Comparison of ENCODE assay signal across 26 cellular contexts in genomic region chr15:50872832-50873231, GRCh38.
"Had no signal": no experiment of that assay in that cellular context is flagged by ENCODE, and none has a peak within 500 bp of the region (broad histone marks: within the 10 kb centered on the region; RNA-seq: fewer than 3 reads in every experiment).

No MANE protein-coding gene starts in this region.

- H3K27ac ChIP-seq: ascending aorta, body of pancreas had no signal

- ATAC-seq: activated naive CD4-positive, alpha-beta T cell treated with anti-CD3 and anti-CD28 coated beads, Interleukin-2, amount 50 U/mL, for 72 hours; activated naive CD8-positive, alpha-beta T cell treated with anti-CD3 and anti-CD28 coated beads, Interleukin-2, amount 50 U/mL, for 24 hours; activated T-cell treated with anti-CD3 and anti-CD28 coated beads, Interleukin-2, amount 50 U/mL, for 4 hours; body of pancreas; T-helper 17 cell had no signal

- H3K4me3 Mint-ChIP-seq: activated B cell treated with CpG ODN at 0.5 μM for 24 hours; activated CD4-positive, alpha-beta T cell treated with anti-CD3 and anti-CD28 coated beads, Interleukin-2, amount 10 ng/mL, durations not matched to agents 24 days and 14 days; activated naive CD8-positive, alpha-beta T cell treated with anti-CD3 and anti-CD28 coated beads, Interleukin-2, amount 50 U/mL, for 24 hours; activated T-cell treated with anti-CD3 and anti-CD28 coated beads, Interleukin-2, amount 50 U/mL, for 4 hours; T-helper 17 cell had no signal

- H3K4me3 ChIP-seq: ascending aorta, body of pancreas, MG63 had no signal

- H3K9me3 ChIP-seq: ascending aorta, body of pancreas, MG63 had no signal

- H3K4me1 ChIP-seq: ascending aorta had no signal

- H3K27ac Mint-ChIP-seq: activated B cell treated with CpG ODN at 0.5 μM for 24 hours; activated CD4-positive, alpha-beta T cell treated with anti-CD3 and anti-CD28 coated beads, Interleukin-2, amount 10 ng/mL, durations not matched to agents 24 days and 14 days; activated naive CD4-positive, alpha-beta T cell treated with anti-CD3 and anti-CD28 coated beads, Interleukin-2, amount 50 U/mL, for 72 hours; activated naive CD8-positive, alpha-beta T cell treated with anti-CD3 and anti-CD28 coated beads, Interleukin-2, amount 50 U/mL, for 24 hours; T-helper 17 cell had no signal

- H3K36me3 ChIP-seq: ascending aorta, MG63 had no signal

- H3K27me3 ChIP-seq: ascending aorta, body of pancreas had no signal

- H3K9me3 Mint-ChIP-seq: activated B cell treated with CpG ODN at 0.5 μM for 24 hours; activated CD4-positive, alpha-beta T cell treated with anti-CD3 and anti-CD28 coated beads, Interleukin-2, amount 10 ng/mL, durations not matched to agents 24 days and 14 days; activated naive CD4-positive, alpha-beta T cell treated with anti-CD3 and anti-CD28 coated beads, Interleukin-2, amount 50 U/mL, for 72 hours; activated naive CD8-positive, alpha-beta T cell treated with anti-CD3 and anti-CD28 coated beads, Interleukin-2, amount 50 U/mL, for 24 hours; activated T-cell treated with anti-CD3 and anti-CD28 coated beads, Interleukin-2, amount 50 U/mL, for 4 hours had no signal

- DNase-seq: activated B cell treated with CpG ODN at 0.5 μM for 24 hours; activated CD4-positive, alpha-beta T cell treated with anti-CD3 and anti-CD28 coated beads for 1 hour; activated CD4-positive, alpha-beta T cell treated with anti-CD3 and anti-CD28 coated beads, Interleukin-2, amount 10 ng/mL, durations not matched to agents 24 days and 14 days; activated CD4-positive, alpha-beta T cell treated with anti-CD3 and anti-CD28 coated beads, Interleukin-2, amount 50 U/mL, for 48 hours; activated CD8-positive, alpha-beta memory T cell treated with anti-CD3 and anti-CD28 coated beads for 24 hours; activated effector memory CD4-positive, alpha-beta T cell treated with anti-CD3 and anti-CD28 coated beads, Interleukin-2, amount 50 U/mL, for 16 hours; activated naive CD4-positive, alpha-beta T cell treated with Interleukin-2 at 50 U/mL for 16 hours; activated naive CD8-positive, alpha-beta T cell treated with anti-CD3 and anti-CD28 coated beads, Interleukin-2, amount 50 U/mL, for 24 hours; activated T-cell treated with anti-CD3 and anti-CD28 coated beads, Interleukin-2, amount 50 U/mL, for 4 hours; amniotic stem cell; body of pancreas; central memory CD4-positive, alpha-beta T cell; MG63; NCI-H1092 treated with DMSO at 0.1 percent for 48 hours; NCI-H1417 treated with DMSO at 0.1 percent for 48 hours; NCI-H1694; NCI-H2029; NCI-H2107; NCI-H345; NCI-H510A; NCI-H526 treated with DMSO at 0.1 percent for 48 hours; SIG-M5; T-helper 17 cell; T1000 had no signal

- H3K36me3 Mint-ChIP-seq: activated naive CD4-positive, alpha-beta T cell treated with anti-CD3 and anti-CD28 coated beads, Interleukin-2, amount 50 U/mL, for 72 hours had no signal
